ENCODE assay signal across 18 cellular contexts in the genomic region with DNA sequence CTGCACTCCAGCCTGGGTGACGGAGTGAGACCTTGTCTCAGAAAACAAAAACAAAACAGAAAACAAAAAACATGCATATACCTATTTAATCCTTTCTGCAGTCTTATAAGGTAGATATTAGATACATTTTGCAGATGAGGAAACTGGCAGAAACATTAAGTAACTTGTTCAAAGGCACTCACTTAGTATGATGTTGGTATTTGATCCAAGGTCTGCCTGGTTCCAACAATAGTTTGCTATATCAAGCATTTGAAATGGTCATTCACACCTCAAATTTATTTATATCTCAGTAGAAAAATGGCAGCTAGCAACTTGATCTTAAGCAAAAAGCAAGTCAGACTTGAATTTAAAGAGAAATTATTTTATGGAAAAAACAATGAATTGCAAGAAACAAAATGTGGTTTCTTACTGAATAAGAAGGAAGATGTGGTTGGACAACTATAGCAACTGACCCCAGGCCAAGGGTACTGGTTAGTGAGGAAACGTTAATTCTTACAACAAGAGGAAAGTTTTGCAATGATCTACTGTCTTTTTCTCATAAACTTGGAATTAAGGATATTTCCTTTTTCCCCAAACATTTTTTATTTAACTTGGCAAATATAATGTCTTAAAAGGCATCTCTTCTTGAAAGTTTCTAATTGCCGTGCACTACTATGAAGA.
"Had no signal": no experiment of that assay in that cellular context is flagged by ENCODE, and none has a peak within 500 bp of the region (broad histone marks: within the 10 kb centered on the region; RNA-seq: fewer than 3 reads in every experiment).

No MANE protein-coding gene starts in this region.

- DNase-seq: activated CD4-positive, alpha-beta T cell treated with anti-CD3 and anti-CD28 coated beads, Interleukin-2, amount 50 U/mL, for 4 hours; activated CD8-positive, alpha-beta memory T cell treated with anti-CD3 and anti-CD28 coated beads, Interleukin-2, amount 10 ng/mL, durations not matched to agents 7 days and 5 days; activated effector memory CD4-positive, alpha-beta T cell treated with anti-CD3 and anti-CD28 coated beads, Interleukin-2, amount 50 U/mL, for 16 hours; activated naive CD8-positive, alpha-beta T cell treated with anti-CD3 and anti-CD28 coated beads for 36 hours; activated T-cell treated with anti-CD3 and anti-CD28 coated beads, Interleukin-2, amount 50 U/mL, for 24 hours; aorta; dorsolateral prefrontal cortex; foreskin fibroblast; immature natural killer cell; left colon; mammary epithelial cell; nephron progenitor cell; stimulated activated CD4-positive, alpha-beta T cell treated with anti-CD3 and anti-CD28 coated beads, Interleukin-15, amount 100 ng/mL, for 24 hours; stimulated activated CD4-positive, alpha-beta T cell treated with anti-CD3 and anti-CD28 coated beads, Interleukin-4, amount 100 ng/mL, for 24 hours; stimulated activated naive CD8-positive, alpha-beta T cell treated with anti-CD3 and anti-CD28 coated beads, Interleukin-15, amount 100 ng/mL, for 72 hours had no signal

- H3K4me3 ChIP-seq: breast epithelium, dorsolateral prefrontal cortex, thoracic aorta had no signal

- ATAC-seq: activated CD8-positive, alpha-beta memory T cell treated with anti-CD3 and anti-CD28 coated beads, Interleukin-2, amount 10 ng/mL, durations not matched to agents 7 days and 5 days; esophagus mucosa; left colon; stimulated activated naive CD8-positive, alpha-beta T cell treated with anti-CD3 and anti-CD28 coated beads, Interleukin-15, amount 100 ng/mL, for 72 hours had no signal

- H3K36me3 ChIP-seq: breast epithelium, thoracic aorta had no signal

- H3K9me3 ChIP-seq: breast epithelium, thoracic aorta had no signal

- H3K4me1 ChIP-seq: breast epithelium had no signal

- H3K27ac ChIP-seq: breast epithelium, dorsolateral prefrontal cortex, thoracic aorta had no signal

- H3K27me3 ChIP-seq: breast epithelium, dorsolateral prefrontal cortex had no signal
